ENCODE assay signal across 9 cellular contexts in the genomic region with DNA sequence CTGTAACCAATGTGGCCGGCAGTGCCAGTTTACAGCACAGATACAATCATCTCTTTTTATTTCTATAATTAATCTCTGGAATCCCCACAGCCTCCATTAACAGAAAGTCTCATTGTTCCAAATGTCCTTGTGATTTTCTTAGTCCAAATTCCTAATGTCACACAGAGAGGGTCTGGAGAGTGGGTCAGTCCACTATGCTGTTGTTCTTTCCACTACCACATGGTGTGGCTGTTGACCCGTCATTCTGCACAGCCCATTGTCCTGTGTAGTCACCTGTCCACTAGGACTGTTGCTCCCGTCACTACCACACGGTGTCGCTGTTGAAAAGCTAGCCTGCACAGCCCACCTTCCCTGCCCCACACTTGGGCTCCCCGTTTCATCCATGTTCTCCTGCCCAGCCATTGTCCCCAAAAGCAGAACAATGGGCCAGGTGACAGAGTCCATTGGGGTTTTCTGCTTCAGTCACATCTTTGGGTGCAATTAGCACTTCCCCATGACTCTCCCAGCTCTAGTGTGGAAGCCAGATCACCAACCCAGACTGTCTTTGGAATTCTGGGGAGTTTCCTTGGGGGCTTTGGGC. TPM values are rescaled to one million over a fixed set of nuclear protein-coding genes. Genes with fewer than 3 reads are reported as not detected.
DNase-seq lines count a peak whose midpoint lies in the region; ATAC-seq and TF ChIP-seq lines count a peak whose summit lies in the region.
"Had no signal": no experiment of that assay in that cellular context is flagged by ENCODE, and none has a peak within 500 bp of the region (broad histone marks: within the 10 kb centered on the region; RNA-seq: fewer than 3 reads in every experiment).

No MANE protein-coding gene starts in this region.

- H3K4me1 Mint-ChIP-seq in HFFc6 (ENCODE audit: low read depth), result no peaks in the 10 kb centered on the region
- H3K4me1 Mint-ChIP-seq in activated naive CD8-positive, alpha-beta T cell treated with anti-CD3 and anti-CD28 coated beads for 36 hours, result no peaks in the 10 kb centered on the region

- no peak for ATAC-seq in GM18868 (IDR thresholded peaks at IDR 0.05; ENCODE audit: unreplicated experiment)

- TF ChIP-seq CTCF in HFFc6 (IDR thresholded peaks at IDR 0.05) (peak; percentile 75), kidney epithelial cell (IDR thresholded peaks at IDR 0.05; ENCODE audit: insufficient read depth, low read length, poor library complexity, severe bottlenecking) (peak; percentile 51)

- H3K36me3 ChIP-seq in kidney epithelial cell (ENCODE audit: control insufficient read depth, insufficient read depth, low read length), result no peaks in the 10 kb centered on the region

- DNase-seq in COLO668 (lab: John Stamatoyannopoulos, UW; ENCODE audit: unreplicated experiment) (peak; percentile 52), HFFc6 (peak; percentile 14), kidney epithelial cell (ENCODE audit: low read depth) (no peak), NCI-H2227 treated with DMSO at 0.1 percent for 48 hours (lab: John Stamatoyannopoulos, UW) (no peak), NCI-H2171 (lab: John Stamatoyannopoulos, UW) (no peak), NCI-H1436 treated with DMSO at 0.1 percent for 48 hours (lab: John Stamatoyannopoulos, UW) (no peak)
- DNase-seq in activated naive CD8-positive, alpha-beta T cell treated with anti-CD3 and anti-CD28 coated beads for 36 hours, result peak; percentile 39

- peaks cover 15% of the 10 kb centered on the region for H3K27me3 ChIP-seq in kidney epithelial cell (ENCODE audit: control insufficient read depth, insufficient read depth, low read length)

- no peak overlapping the region for H3K4me3 Mint-ChIP-seq in HFFc6
- no peak overlapping the region for H3K4me3 Mint-ChIP-seq in activated naive CD8-positive, alpha-beta T cell treated with anti-CD3 and anti-CD28 coated beads for 36 hours

- H3K27me3 Mint-ChIP-seq in HFFc6 (ENCODE audit: insufficient read depth), result peaks cover 35% of the 10 kb centered on the region
- H3K27me3 Mint-ChIP-seq in activated naive CD8-positive, alpha-beta T cell treated with anti-CD3 and anti-CD28 coated beads for 36 hours, result peaks cover 43% of the 10 kb centered on the region

- peaks cover 6% of the 10 kb centered on the region; the same call in 1 of the 2 replicates for H3K36me3 Mint-ChIP-seq in HFFc6 (ENCODE audit: low read depth)
- peaks cover 6% of the 10 kb centered on the region for H3K36me3 Mint-ChIP-seq in activated naive CD8-positive, alpha-beta T cell treated with anti-CD3 and anti-CD28 coated beads for 36 hours

- H3K4me3 ChIP-seq in kidney epithelial cell (ENCODE audit: low read depth, low read length), result no peak overlapping the region

- no peak overlapping the region for H3K27ac Mint-ChIP-seq in HFFc6
- H3K27ac Mint-ChIP-seq in activated naive CD8-positive, alpha-beta T cell treated with anti-CD3 and anti-CD28 coated beads for 36 hours, result no peak overlapping the region

- H3K9me3 Mint-ChIP-seq in HFFc6, result peaks cover 7% of the 10 kb centered on the region
- peaks cover 7% of the 10 kb centered on the region for H3K9me3 Mint-ChIP-seq in activated naive CD8-positive, alpha-beta T cell treated with anti-CD3 and anti-CD28 coated beads for 36 hours

RNA-seq across cellular contexts. Expression of a gene that starts 8.6 kb away (rescaled TPM):
- total RNA-seq in HFFc6 (2021; fragmentation: NEBNext Ultra II Directional; extraction: Animal tissue kit (Norgen Biotek cat#: 25700)), result not detected
- total RNA-seq in activated naive CD8-positive, alpha-beta T cell treated with anti-CD3 and anti-CD28 coated beads for 36 hours, result not detected
- not detected in 2 replicates for total RNA-seq in kidney epithelial cell
- total RNA-seq: mononuclear cell had no signal

RNA-seq across cellular contexts. Expression of a gene that starts 33.7 kb away (rescaled TPM):
- not detected for total RNA-seq in HFFc6 (2021; fragmentation: NEBNext Ultra II Directional; extraction: Animal tissue kit (Norgen Biotek cat#: 25700))
- total RNA-seq in activated naive CD8-positive, alpha-beta T cell treated with anti-CD3 and anti-CD28 coated beads for 36 hours, result not detected
- not detected in 2 replicates for total RNA-seq in kidney epithelial cell

Comparison
In these comparisons a context has a peak if more than half of its experiments do, and no peak if none do; other contexts are left out.
1. DNase-seq: peak in COLO668 (single experiment), HFFc6 (single experiment) and activated naive CD8-positive, alpha-beta T cell treated with anti-CD3 and anti-CD28 coated beads for 36 hours (single experiment); none in kidney epithelial cell (single experiment), NCI-H2227 treated with DMSO at 0.1 percent for 48 hours (single experiment), NCI-H2171 (single experiment) and NCI-H1436 treated with DMSO at 0.1 percent for 48 hours (single experiment).